1 cellular context compared by ENCODE assay signal in the genomic region with DNA sequence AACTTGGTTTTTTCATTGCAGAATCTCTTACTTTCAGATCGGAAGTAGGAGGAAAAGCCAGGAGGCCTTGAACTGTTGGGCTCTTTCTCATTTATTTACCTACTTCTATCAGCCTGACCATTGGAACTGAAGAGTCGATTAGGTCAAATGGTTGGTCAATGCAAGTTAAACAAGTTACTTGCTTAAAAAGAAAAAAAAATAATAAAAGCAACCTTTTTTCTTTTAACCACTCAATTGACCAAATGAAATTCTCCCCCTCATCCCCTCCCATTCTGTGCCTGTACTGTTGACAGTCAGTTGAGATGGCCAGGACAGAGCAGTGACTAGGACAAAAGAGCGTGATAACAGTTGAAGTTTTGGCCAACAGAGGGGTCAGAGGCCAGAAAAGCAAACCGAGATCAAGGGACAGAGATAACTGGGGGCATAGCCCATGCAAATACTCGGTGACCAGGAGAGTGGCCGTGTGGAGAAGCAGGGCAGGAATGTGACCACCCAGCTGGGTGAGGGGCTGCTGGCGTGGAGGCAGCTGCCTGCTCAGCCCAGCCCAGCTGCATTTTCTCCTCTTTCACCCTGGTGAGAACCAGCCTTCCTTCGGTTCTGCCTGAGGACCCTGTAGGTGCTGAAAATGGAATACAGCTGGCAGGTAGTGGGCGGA.
TF ChIP-seq lines count a peak whose summit lies in the region.

No MANE protein-coding gene starts in this region.

TF ChIP-seq in HepG2, 621 proteins besides CTCF, POLR2A, EP300 and RAD21 (continued from another document and continues in another):
- TF ChIP-seq, protein P1, sequence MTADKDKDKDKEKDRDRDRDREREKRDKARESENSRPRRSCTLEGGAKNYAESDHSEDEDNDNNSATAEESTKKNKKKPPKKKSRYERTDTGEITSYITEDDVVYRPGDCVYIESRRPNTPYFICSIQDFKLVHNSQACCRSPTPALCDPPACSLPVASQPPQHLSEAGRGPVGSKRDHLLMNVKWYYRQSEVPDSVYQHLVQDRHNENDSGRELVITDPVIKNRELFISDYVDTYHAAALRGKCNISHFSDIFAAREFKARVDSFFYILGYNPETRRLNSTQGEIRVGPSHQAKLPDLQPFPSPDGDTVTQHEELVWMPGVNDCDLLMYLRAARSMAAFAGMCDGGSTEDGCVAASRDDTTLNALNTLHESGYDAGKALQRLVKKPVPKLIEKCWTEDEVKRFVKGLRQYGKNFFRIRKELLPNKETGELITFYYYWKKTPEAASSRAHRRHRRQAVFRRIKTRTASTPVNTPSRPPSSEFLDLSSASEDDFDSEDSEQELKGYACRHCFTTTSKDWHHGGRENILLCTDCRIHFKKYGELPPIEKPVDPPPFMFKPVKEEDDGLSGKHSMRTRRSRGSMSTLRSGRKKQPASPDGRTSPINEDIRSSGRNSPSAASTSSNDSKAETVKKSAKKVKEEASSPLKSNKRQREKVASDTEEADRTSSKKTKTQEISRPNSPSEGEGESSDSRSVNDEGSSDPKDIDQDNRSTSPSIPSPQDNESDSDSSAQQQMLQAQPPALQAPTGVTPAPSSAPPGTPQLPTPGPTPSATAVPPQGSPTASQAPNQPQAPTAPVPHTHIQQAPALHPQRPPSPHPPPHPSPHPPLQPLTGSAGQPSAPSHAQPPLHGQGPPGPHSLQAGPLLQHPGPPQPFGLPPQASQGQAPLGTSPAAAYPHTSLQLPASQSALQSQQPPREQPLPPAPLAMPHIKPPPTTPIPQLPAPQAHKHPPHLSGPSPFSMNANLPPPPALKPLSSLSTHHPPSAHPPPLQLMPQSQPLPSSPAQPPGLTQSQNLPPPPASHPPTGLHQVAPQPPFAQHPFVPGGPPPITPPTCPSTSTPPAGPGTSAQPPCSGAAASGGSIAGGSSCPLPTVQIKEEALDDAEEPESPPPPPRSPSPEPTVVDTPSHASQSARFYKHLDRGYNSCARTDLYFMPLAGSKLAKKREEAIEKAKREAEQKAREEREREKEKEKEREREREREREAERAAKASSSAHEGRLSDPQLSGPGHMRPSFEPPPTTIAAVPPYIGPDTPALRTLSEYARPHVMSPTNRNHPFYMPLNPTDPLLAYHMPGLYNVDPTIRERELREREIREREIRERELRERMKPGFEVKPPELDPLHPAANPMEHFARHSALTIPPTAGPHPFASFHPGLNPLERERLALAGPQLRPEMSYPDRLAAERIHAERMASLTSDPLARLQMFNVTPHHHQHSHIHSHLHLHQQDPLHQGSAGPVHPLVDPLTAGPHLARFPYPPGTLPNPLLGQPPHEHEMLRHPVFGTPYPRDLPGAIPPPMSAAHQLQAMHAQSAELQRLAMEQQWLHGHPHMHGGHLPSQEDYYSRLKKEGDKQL (CRISPR knock-in tag; IDR thresholded peaks at IDR 0.05; ENCODE audit: low read depth), result peak; percentile 92
- TF ChIP-seq ZNF772 (CRISPR knock-in tag; IDR thresholded peaks at IDR 0.05), result peak; percentile 26; the same call in 1 of the 2 replicates
- no peak for TF ChIP-seq ZNF44 (CRISPR knock-in tag; IDR thresholded peaks at IDR 0.05)
- TF ChIP-seq, protein P2, sequence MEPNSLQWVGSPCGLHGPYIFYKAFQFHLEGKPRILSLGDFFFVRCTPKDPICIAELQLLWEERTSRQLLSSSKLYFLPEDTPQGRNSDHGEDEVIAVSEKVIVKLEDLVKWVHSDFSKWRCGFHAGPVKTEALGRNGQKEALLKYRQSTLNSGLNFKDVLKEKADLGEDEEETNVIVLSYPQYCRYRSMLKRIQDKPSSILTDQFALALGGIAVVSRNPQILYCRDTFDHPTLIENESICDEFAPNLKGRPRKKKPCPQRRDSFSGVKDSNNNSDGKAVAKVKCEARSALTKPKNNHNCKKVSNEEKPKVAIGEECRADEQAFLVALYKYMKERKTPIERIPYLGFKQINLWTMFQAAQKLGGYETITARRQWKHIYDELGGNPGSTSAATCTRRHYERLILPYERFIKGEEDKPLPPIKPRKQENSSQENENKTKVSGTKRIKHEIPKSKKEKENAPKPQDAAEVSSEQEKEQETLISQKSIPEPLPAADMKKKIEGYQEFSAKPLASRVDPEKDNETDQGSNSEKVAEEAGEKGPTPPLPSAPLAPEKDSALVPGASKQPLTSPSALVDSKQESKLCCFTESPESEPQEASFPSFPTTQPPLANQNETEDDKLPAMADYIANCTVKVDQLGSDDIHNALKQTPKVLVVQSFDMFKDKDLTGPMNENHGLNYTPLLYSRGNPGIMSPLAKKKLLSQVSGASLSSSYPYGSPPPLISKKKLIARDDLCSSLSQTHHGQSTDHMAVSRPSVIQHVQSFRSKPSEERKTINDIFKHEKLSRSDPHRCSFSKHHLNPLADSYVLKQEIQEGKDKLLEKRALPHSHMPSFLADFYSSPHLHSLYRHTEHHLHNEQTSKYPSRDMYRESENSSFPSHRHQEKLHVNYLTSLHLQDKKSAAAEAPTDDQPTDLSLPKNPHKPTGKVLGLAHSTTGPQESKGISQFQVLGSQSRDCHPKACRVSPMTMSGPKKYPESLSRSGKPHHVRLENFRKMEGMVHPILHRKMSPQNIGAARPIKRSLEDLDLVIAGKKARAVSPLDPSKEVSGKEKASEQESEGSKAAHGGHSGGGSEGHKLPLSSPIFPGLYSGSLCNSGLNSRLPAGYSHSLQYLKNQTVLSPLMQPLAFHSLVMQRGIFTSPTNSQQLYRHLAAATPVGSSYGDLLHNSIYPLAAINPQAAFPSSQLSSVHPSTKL (CRISPR knock-in tag; IDR thresholded peaks at IDR 0.05), result peak; percentile 86
- TF ChIP-seq, protein P3, sequence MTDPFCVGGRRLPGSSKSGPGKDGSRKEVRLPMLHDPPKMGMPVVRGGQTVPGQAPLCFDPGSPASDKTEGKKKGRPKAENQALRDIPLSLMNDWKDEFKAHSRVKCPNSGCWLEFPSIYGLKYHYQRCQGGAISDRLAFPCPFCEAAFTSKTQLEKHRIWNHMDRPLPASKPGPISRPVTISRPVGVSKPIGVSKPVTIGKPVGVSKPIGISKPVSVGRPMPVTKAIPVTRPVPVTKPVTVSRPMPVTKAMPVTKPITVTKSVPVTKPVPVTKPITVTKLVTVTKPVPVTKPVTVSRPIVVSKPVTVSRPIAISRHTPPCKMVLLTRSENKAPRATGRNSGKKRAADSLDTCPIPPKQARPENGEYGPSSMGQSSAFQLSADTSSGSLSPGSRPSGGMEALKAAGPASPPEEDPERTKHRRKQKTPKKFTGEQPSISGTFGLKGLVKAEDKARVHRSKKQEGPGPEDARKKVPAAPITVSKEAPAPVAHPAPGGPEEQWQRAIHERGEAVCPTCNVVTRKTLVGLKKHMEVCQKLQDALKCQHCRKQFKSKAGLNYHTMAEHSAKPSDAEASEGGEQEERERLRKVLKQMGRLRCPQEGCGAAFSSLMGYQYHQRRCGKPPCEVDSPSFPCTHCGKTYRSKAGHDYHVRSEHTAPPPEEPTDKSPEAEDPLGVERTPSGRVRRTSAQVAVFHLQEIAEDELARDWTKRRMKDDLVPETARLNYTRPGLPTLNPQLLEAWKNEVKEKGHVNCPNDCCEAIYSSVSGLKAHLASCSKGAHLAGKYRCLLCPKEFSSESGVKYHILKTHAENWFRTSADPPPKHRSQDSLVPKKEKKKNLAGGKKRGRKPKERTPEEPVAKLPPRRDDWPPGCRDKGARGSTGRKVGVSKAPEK (CRISPR knock-in tag; IDR thresholded peaks at IDR 0.05; ENCODE audit: borderline replicate concordance), result 0 out of 2 replicates have a peak, but pooled peaks have one; percentile 55
- TF ChIP-seq ZNF260 (CRISPR knock-in tag; IDR thresholded peaks at IDR 0.05; ENCODE audit: borderline replicate concordance, low read depth), result no peak
- TF ChIP-seq REPIN1 (CRISPR knock-in tag; IDR thresholded peaks at IDR 0.05; ENCODE audit: borderline replicate concordance, low read depth), result peak; percentile 52; the same call in 1 of the 2 replicates
- TF ChIP-seq MEIS2 (CRISPR knock-in tag; IDR thresholded peaks at IDR 0.05), result peak; percentile 92
- TF ChIP-seq MEIS1 (CRISPR knock-in tag; IDR thresholded peaks at IDR 0.05; ENCODE audit: borderline replicate concordance), result peak; percentile 55
- peak; percentile 34; the same call in 1 of the 2 replicates for TF ChIP-seq YEATS4 (CRISPR knock-in tag; IDR thresholded peaks at IDR 0.05; ENCODE audit: borderline replicate concordance)
- TF ChIP-seq, protein P4, sequence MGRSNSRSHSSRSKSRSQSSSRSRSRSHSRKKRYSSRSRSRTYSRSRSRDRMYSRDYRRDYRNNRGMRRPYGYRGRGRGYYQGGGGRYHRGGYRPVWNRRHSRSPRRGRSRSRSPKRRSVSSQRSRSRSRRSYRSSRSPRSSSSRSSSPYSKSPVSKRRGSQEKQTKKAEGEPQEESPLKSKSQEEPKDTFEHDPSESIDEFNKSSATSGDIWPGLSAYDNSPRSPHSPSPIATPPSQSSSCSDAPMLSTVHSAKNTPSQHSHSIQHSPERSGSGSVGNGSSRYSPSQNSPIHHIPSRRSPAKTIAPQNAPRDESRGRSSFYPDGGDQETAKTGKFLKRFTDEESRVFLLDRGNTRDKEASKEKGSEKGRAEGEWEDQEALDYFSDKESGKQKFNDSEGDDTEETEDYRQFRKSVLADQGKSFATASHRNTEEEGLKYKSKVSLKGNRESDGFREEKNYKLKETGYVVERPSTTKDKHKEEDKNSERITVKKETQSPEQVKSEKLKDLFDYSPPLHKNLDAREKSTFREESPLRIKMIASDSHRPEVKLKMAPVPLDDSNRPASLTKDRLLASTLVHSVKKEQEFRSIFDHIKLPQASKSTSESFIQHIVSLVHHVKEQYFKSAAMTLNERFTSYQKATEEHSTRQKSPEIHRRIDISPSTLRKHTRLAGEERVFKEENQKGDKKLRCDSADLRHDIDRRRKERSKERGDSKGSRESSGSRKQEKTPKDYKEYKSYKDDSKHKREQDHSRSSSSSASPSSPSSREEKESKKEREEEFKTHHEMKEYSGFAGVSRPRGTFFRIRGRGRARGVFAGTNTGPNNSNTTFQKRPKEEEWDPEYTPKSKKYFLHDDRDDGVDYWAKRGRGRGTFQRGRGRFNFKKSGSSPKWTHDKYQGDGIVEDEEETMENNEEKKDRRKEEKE (IDR thresholded peaks at IDR 0.05), result no peak
- no peak for TF ChIP-seq ZNF598 (CRISPR knock-in tag; IDR thresholded peaks at IDR 0.05; ENCODE audit: borderline replicate concordance)
- no peak; the same call in 1 of the 2 replicates for TF ChIP-seq ZKSCAN8 (CRISPR knock-in tag; IDR thresholded peaks at IDR 0.05; ENCODE audit: borderline replicate concordance)
- TF ChIP-seq TCF7L2 (IDR thresholded peaks at IDR 0.05; ENCODE audit: low read depth, low read length), result peak; percentile 81
- TF ChIP-seq JUN (CRISPR knock-in tag; IDR thresholded peaks at IDR 0.05), result peak; percentile 68; the same call in 1 of the 2 replicates
- TF ChIP-seq ZNF460 (CRISPR knock-in tag; IDR thresholded peaks at IDR 0.05; ENCODE audit: borderline replicate concordance), result no peak
- peak; percentile 72 for TF ChIP-seq ONECUT2 (CRISPR knock-in tag; IDR thresholded peaks at IDR 0.05)
- TF ChIP-seq, protein P5, sequence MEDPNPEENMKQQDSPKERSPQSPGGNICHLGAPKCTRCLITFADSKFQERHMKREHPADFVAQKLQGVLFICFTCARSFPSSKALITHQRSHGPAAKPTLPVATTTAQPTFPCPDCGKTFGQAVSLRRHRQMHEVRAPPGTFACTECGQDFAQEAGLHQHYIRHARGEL (CRISPR knock-in tag; IDR thresholded peaks at IDR 0.05), result no peak
- peak; percentile 93 for TF ChIP-seq ZNF296 (CRISPR knock-in tag; conservative IDR thresholded peaks at IDR 0.05)
- TF ChIP-seq ZNF746 (CRISPR knock-in tag; IDR thresholded peaks at IDR 0.05), result peak; percentile 66
- peak; percentile 97 for TF ChIP-seq RXRA (CRISPR knock-in tag; IDR thresholded peaks at IDR 0.05)
- peak; percentile 91 for TF ChIP-seq TARDBP (CRISPR knock-in tag; IDR thresholded peaks at IDR 0.05)
- TF ChIP-seq SP1 (IDR thresholded peaks at IDR 0.05), result no peak
- no peak for TF ChIP-seq SP1 (CRISPR knock-in tag; IDR thresholded peaks at IDR 0.05)
- TF ChIP-seq ZNF766 (CRISPR knock-in tag; IDR thresholded peaks at IDR 0.05; ENCODE audit: borderline replicate concordance), result 0 out of 2 replicates have a peak, but pooled peaks have one; percentile 43
- peak; percentile 79 for TF ChIP-seq GATAD2A (CRISPR knock-in tag; IDR thresholded peaks at IDR 0.05)
- TF ChIP-seq, protein P6, sequence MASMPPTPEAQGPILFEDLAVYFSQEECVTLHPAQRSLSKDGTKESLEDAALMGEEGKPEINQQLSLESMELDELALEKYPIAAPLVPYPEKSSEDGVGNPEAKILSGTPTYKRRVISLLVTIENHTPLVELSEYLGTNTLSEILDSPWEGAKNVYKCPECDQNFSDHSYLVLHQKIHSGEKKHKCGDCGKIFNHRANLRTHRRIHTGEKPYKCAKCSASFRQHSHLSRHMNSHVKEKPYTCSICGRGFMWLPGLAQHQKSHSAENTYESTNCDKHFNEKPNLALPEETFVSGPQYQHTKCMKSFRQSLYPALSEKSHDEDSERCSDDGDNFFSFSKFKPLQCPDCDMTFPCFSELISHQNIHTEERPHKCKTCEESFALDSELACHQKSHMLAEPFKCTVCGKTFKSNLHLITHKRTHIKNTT (CRISPR knock-in tag; IDR thresholded peaks at IDR 0.05), result no peak
- TF ChIP-seq PCBP1 (IDR thresholded peaks at IDR 0.05; ENCODE audit: borderline replicate concordance, low read depth, low read length), result no peak
- TF ChIP-seq ZNF333 (CRISPR knock-in tag; IDR thresholded peaks at IDR 0.05; ENCODE audit: borderline replicate concordance), result no peak
- TF ChIP-seq, protein P7, sequence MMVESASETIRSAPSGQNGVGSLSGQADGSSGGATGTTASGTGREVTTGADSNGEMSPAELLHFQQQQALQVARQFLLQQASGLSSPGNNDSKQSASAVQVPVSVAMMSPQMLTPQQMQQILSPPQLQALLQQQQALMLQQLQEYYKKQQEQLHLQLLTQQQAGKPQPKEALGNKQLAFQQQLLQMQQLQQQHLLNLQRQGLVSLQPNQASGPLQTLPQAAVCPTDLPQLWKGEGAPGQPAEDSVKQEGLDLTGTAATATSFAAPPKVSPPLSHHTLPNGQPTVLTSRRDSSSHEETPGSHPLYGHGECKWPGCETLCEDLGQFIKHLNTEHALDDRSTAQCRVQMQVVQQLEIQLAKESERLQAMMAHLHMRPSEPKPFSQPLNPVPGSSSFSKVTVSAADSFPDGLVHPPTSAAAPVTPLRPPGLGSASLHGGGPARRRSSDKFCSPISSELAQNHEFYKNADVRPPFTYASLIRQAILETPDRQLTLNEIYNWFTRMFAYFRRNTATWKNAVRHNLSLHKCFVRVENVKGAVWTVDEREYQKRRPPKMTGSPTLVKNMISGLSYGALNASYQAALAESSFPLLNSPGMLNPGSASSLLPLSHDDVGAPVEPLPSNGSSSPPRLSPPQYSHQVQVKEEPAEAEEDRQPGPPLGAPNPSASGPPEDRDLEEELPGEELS (CRISPR knock-in tag; IDR thresholded peaks at IDR 0.05), result peak; percentile 92
- peak; percentile 23; the same call in 1 of the 2 replicates for TF ChIP-seq ZSCAN22 (CRISPR knock-in tag; IDR thresholded peaks at IDR 0.05)
- no peak for TF ChIP-seq ZNF552 (CRISPR knock-in tag; IDR thresholded peaks at IDR 0.05; ENCODE audit: borderline replicate concordance)
- TF ChIP-seq MIXL1 (CRISPR knock-in tag; IDR thresholded peaks at IDR 0.05), result no peak; the same call in 1 of the 2 replicates
- TF ChIP-seq ZFY (CRISPR knock-in tag; IDR thresholded peaks at IDR 0.05), result peak; percentile 47; the same call in 1 of the 2 replicates
- 0 out of 2 replicates have a peak, but pooled peaks have one; percentile 46 for TF ChIP-seq KMT2B (CRISPR knock-in tag; IDR thresholded peaks at IDR 0.05)
